Comparison of ENCODE assay signal across 1 cellular context in genomic region chr9:92786298-92786697, GRCh38.
TF ChIP-seq lines count a peak whose summit lies in the region.

No MANE protein-coding gene starts in this region.

TF ChIP-seq in A549, 52 proteins besides CTCF, POLR2A, EP300 and RAD21 (continued from another document):
- TF ChIP-seq HOXB13 (CRISPR knock-in tag; IDR thresholded peaks at IDR 0.05; ENCODE audit: low read depth) (no peak), NPAS2 (CRISPR knock-in tag; IDR thresholded peaks at IDR 0.05; ENCODE audit: borderline replicate concordance) (no peak), PBX3 (IDR thresholded peaks at IDR 0.05) (no peak), MYC (IDR thresholded peaks at IDR 0.05; ENCODE audit: borderline replicate concordance, low read length) (no peak), HMGXB4 (CRISPR knock-in tag; IDR thresholded peaks at IDR 0.05; ENCODE audit: borderline replicate concordance) (no peak)
